In genomic region chr6:37615564-37616340, GRCh38 we compare ENCODE assay signal across 17 cellular contexts.
DNase-seq lines count a peak whose midpoint lies in the region; ATAC-seq and TF ChIP-seq lines count a peak whose summit lies in the region.
"Had no signal": no experiment of that assay in that cellular context is flagged by ENCODE, and none has a peak within 500 bp of the region (broad histone marks: within the 10 kb centered on the region; RNA-seq: fewer than 3 reads in every experiment).

No MANE protein-coding gene starts in this region.

- H3K9me3 Mint-ChIP-seq in activated naive CD8-positive, alpha-beta T cell treated with anti-CD3 and anti-CD28 coated beads, Interleukin-2, amount 50 U/mL, for 24 hours = no peaks in the 10 kb centered on the region
- H3K9me3 Mint-ChIP-seq: CD4-positive, alpha-beta memory T cell; IgD-negative memory B cell had no signal

- DNase-seq in activated CD4-positive, alpha-beta T cell treated with anti-CD3 and anti-CD28 coated beads, Interleukin-2, amount 50 U/mL, for 48 hours = peak; percentile 10 to 12
- no peak for DNase-seq in activated CD4-positive, alpha-beta T cell treated with anti-CD3 and anti-CD28 coated beads, Interleukin-2, amount 50 U/mL, for 4 hours
- DNase-seq in body of pancreas = no peak
- DNase-seq in sigmoid colon = peak; percentile 54
- DNase-seq in activated naive CD8-positive, alpha-beta T cell treated with anti-CD3 and anti-CD28 coated beads, Interleukin-2, amount 50 U/mL, for 24 hours = no peak
- DNase-seq in vagina (ENCODE audit: extremely low spot score in 2 of 2) = no peak
- DNase-seq: activated effector memory CD4-positive, alpha-beta T cell treated with Interleukin-2 at 50 U/mL for 16 hours; CD4-positive, alpha-beta memory T cell; effector CD8-positive, alpha-beta T cell; left ventricle myocardium superior; NCI-H226; stimulated activated naive CD4-positive, alpha-beta T cell treated with Interleukin-2 at 50 U/mL for 16 hours; upper lobe of right lung had no signal

- H3K27me3 ChIP-seq in body of pancreas (no peaks in the 10 kb centered on the region), sigmoid colon (peaks cover 0 to 18% (median 6%) of the 10 kb centered on the region in 3 donors), vagina (no peaks in the 10 kb centered on the region)

- H3K4me3 Mint-ChIP-seq in activated naive CD8-positive, alpha-beta T cell treated with anti-CD3 and anti-CD28 coated beads, Interleukin-2, amount 50 U/mL, for 24 hours = no peak overlapping the region
- H3K4me3 Mint-ChIP-seq: CD4-positive, alpha-beta memory T cell; IgD-negative memory B cell had no signal

- intact Hi-C loops in body of pancreas (cut with DNase I) = no loop called here
- intact Hi-C loops in sigmoid colon (cut with DNase I) = no loop called here
- intact Hi-C loops in vagina (cut with DNase I) = no loop called here

- H3K27me3 Mint-ChIP-seq in activated naive CD8-positive, alpha-beta T cell treated with anti-CD3 and anti-CD28 coated beads, Interleukin-2, amount 50 U/mL, for 24 hours = peaks cover 13% of the 10 kb centered on the region

- no peak overlapping the region for H3K4me3 ChIP-seq in body of pancreas
- no peak overlapping the region for H3K4me3 ChIP-seq in sigmoid colon
- H3K4me3 ChIP-seq in vagina = no peak overlapping the region
- H3K4me3 ChIP-seq: A549, upper lobe of right lung had no signal

- peak; percentile 33 for ATAC-seq in body of pancreas
- no peak for ATAC-seq in activated naive CD8-positive, alpha-beta T cell treated with anti-CD3 and anti-CD28 coated beads, Interleukin-2, amount 50 U/mL, for 24 hours
- ATAC-seq in HG03521 (IDR thresholded peaks at IDR 0.05; ENCODE audit: unreplicated experiment) = no peak
- ATAC-seq: A549, left ventricle myocardium superior, upper lobe of right lung had no signal

- no peak overlapping the region for H3K27ac ChIP-seq in body of pancreas
- no peak overlapping the region for H3K27ac ChIP-seq in sigmoid colon
- no peak overlapping the region for H3K27ac ChIP-seq in vagina
- H3K27ac ChIP-seq: A549, upper lobe of right lung had no signal

- no peak for TF ChIP-seq EP300 in sigmoid colon (IDR thresholded peaks at IDR 0.05)

- H3K36me3 ChIP-seq in body of pancreas (replicated peaks in 1 of 2; ENCODE audit: insufficient read depth in 1 of 2, low read depth in 2 of 2) (no peaks in the 10 kb centered on the region), sigmoid colon (no peaks in the 10 kb centered on the region), vagina (no peaks in the 10 kb centered on the region)
- H3K36me3 ChIP-seq: upper lobe of right lung had no signal

- H3K27ac Mint-ChIP-seq in activated naive CD8-positive, alpha-beta T cell treated with anti-CD3 and anti-CD28 coated beads, Interleukin-2, amount 50 U/mL, for 24 hours = no peak overlapping the region
- H3K27ac Mint-ChIP-seq: CD4-positive, alpha-beta memory T cell; IgD-negative memory B cell had no signal

- H3K9me3 ChIP-seq in body of pancreas = no peaks in the 10 kb centered on the region
- no peaks in the 10 kb centered on the region for H3K9me3 ChIP-seq in sigmoid colon
- H3K9me3 ChIP-seq in vagina = no peaks in the 10 kb centered on the region
- H3K9me3 ChIP-seq: A549, upper lobe of right lung had no signal

- H3K4me1 ChIP-seq in body of pancreas (no peaks in the 10 kb centered on the region), sigmoid colon (no peaks in the 10 kb centered on the region), vagina (no peaks in the 10 kb centered on the region)
- H3K4me1 ChIP-seq: upper lobe of right lung had no signal

- H3K36me3 Mint-ChIP-seq in activated naive CD8-positive, alpha-beta T cell treated with anti-CD3 and anti-CD28 coated beads, Interleukin-2, amount 50 U/mL, for 24 hours (ENCODE audit: low read depth) = no peaks in the 10 kb centered on the region
- H3K36me3 Mint-ChIP-seq: CD4-positive, alpha-beta memory T cell had no signal

- H3K4me1 Mint-ChIP-seq in activated naive CD8-positive, alpha-beta T cell treated with anti-CD3 and anti-CD28 coated beads, Interleukin-2, amount 50 U/mL, for 24 hours = peaks cover 6% of the 10 kb centered on the region

- 76 to 84% methylated on average over 13 to 15 of the region's 15 CpGs for WGBS in body of pancreas, 2 donors
- WGBS in sigmoid colon, 2 donors = 82% methylated on average over 15 of the region's 15 CpGs

- TF ChIP-seq CTCF in body of pancreas (IDR thresholded peaks at IDR 0.05) (no peak), sigmoid colon (IDR thresholded peaks at IDR 0.05) (no peak), vagina (IDR thresholded peaks at IDR 0.05) (no peak)

- TF ChIP-seq POLR2A in body of pancreas (IDR thresholded peaks at IDR 0.05) (no peak), sigmoid colon (IDR thresholded peaks at IDR 0.05) (no peak), vagina (IDR thresholded peaks at IDR 0.05) (no peak)

TF ChIP-seq in PFSK-1, 5 proteins besides CTCF, POLR2A, EP300 and RAD21:
- TF ChIP-seq POLR2AphosphoS5 (IDR thresholded peaks at IDR 0.05; ENCODE audit: low read depth, low read length) (no peak), FOXP2 (optimal IDR thresholded peaks at IDR 0.05; ENCODE audit: borderline replicate concordance, extremely low read depth, extremely low read length, insufficient read depth) (peak; percentile 72), SIN3A (IDR thresholded peaks at IDR 0.05; ENCODE audit: borderline replicate concordance, insufficient read depth, low read length) (peak; percentile 66; the same call in 1 of the 2 replicates), TAF1 (IDR thresholded peaks at IDR 0.05; ENCODE audit: borderline replicate concordance, insufficient read depth, low read length) (no peak; the same call in 1 of the 2 replicates)
- TF ChIP-seq, protein P1, sequence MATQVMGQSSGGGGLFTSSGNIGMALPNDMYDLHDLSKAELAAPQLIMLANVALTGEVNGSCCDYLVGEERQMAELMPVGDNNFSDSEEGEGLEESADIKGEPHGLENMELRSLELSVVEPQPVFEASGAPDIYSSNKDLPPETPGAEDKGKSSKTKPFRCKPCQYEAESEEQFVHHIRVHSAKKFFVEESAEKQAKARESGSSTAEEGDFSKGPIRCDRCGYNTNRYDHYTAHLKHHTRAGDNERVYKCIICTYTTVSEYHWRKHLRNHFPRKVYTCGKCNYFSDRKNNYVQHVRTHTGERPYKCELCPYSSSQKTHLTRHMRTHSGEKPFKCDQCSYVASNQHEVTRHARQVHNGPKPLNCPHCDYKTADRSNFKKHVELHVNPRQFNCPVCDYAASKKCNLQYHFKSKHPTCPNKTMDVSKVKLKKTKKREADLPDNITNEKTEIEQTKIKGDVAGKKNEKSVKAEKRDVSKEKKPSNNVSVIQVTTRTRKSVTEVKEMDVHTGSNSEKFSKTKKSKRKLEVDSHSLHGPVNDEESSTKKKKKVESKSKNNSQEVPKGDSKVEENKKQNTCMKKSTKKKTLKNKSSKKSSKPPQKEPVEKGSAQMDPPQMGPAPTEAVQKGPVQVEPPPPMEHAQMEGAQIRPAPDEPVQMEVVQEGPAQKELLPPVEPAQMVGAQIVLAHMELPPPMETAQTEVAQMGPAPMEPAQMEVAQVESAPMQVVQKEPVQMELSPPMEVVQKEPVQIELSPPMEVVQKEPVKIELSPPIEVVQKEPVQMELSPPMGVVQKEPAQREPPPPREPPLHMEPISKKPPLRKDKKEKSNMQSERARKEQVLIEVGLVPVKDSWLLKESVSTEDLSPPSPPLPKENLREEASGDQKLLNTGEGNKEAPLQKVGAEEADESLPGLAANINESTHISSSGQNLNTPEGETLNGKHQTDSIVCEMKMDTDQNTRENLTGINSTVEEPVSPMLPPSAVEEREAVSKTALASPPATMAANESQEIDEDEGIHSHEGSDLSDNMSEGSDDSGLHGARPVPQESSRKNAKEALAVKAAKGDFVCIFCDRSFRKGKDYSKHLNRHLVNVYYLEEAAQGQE (IDR thresholded peaks at IDR 0.05; ENCODE audit: insufficient read depth in 1 of 2, low read depth in 2 of 2, low read length in 2 of 2) = peak in 1 of 2 experiments; percentile 77; a peak in 2 of 4 replicates

Comparison
In these comparisons a context has a peak if more than half of its experiments do, and no peak if none do; other contexts are left out.
1. DNase-seq: peak in activated CD4-positive, alpha-beta T cell treated with anti-CD3 and anti-CD28 coated beads, Interleukin-2, amount 50 U/mL, for 48 hours (2 of 2) and sigmoid colon (single experiment); none in activated CD4-positive, alpha-beta T cell treated with anti-CD3 and anti-CD28 coated beads, Interleukin-2, amount 50 U/mL, for 4 hours (0 of 2), body of pancreas (0 of 4), activated naive CD8-positive, alpha-beta T cell treated with anti-CD3 and anti-CD28 coated beads, Interleukin-2, amount 50 U/mL, for 24 hours (single experiment) and vagina (0 of 2).